22 cellular contexts compared by ENCODE assay signal in genomic region chr15:46251873-46252272, GRCh38.
DNase-seq lines count a peak whose midpoint lies in the region; ATAC-seq and TF ChIP-seq lines count a peak whose summit lies in the region.
"Had no signal": no experiment of that assay in that cellular context is flagged by ENCODE, and none has a peak within 500 bp of the region (broad histone marks: within the 10 kb centered on the region; RNA-seq: fewer than 3 reads in every experiment).

No MANE protein-coding gene starts in this region.

- peaks cover 24% of the 10 kb centered on the region for H3K4me1 Mint-ChIP-seq in WTC11
- H3K4me1 Mint-ChIP-seq: activated CD4-positive, alpha-beta T cell treated with anti-CD3 and anti-CD28 coated beads, Interleukin-2, amount 10 ng/mL, durations not matched to agents 7 days and 5 days; CD4-positive, CD25-positive, alpha-beta regulatory T cell; nephron progenitor cell had no signal

- H3K4me3 Mint-ChIP-seq in WTC11 = no peak overlapping the region
- H3K4me3 Mint-ChIP-seq: activated CD4-positive, alpha-beta T cell treated with anti-CD3 and anti-CD28 coated beads, Interleukin-2, amount 10 ng/mL, durations not matched to agents 7 days and 5 days; CD4-positive, CD25-positive, alpha-beta regulatory T cell; nephron progenitor cell had no signal

- CTCF ChIA-PET in WTC11 (lab: Charles Lee) = no interaction called here

- TF ChIP-seq CTCF in WTC11 (IDR thresholded peaks at IDR 0.05) = no peak
- no peak for TF ChIP-seq CTCF in GM20000 (IDR thresholded peaks at IDR 0.05; ENCODE audit: extremely low read depth, missing control alignments)
- TF ChIP-seq CTCF in GM13976 (IDR thresholded peaks at IDR 0.05; ENCODE audit: borderline replicate concordance, control extremely low read depth, extremely low read depth, insufficient read depth, missing control alignments) = no peak

- ATAC-seq in WTC11 = no peak
- no peak for ATAC-seq in activated naive CD4-positive, alpha-beta T cell treated with anti-CD3 and anti-CD28 coated beads, Interleukin-2, amount 50 U/mL, for 72 hours
- ATAC-seq: gastrocnemius medialis, left cardiac atrium had no signal

- peak overlapping the region; percentile 45; the same call in 1 of the 2 replicates for H3K27ac Mint-ChIP-seq in WTC11
- no peak overlapping the region for H3K27ac Mint-ChIP-seq in activated naive CD4-positive, alpha-beta T cell treated with anti-CD3 and anti-CD28 coated beads, Interleukin-2, amount 50 U/mL, for 72 hours
- H3K27ac Mint-ChIP-seq: activated CD4-positive, alpha-beta T cell treated with anti-CD3 and anti-CD28 coated beads, Interleukin-2, amount 10 ng/mL, durations not matched to agents 7 days and 5 days; CD4-positive, CD25-positive, alpha-beta regulatory T cell; nephron progenitor cell had no signal

- no peaks in the 10 kb centered on the region for H3K36me3 Mint-ChIP-seq in WTC11
- no peaks in the 10 kb centered on the region for H3K36me3 Mint-ChIP-seq in activated naive CD4-positive, alpha-beta T cell treated with anti-CD3 and anti-CD28 coated beads, Interleukin-2, amount 50 U/mL, for 72 hours
- H3K36me3 Mint-ChIP-seq: CD4-positive, CD25-positive, alpha-beta regulatory T cell had no signal

- H3K27me3 Mint-ChIP-seq in WTC11 (ENCODE audit: low read depth) = no peaks in the 10 kb centered on the region; the same call in 1 of the 2 replicates
- H3K27me3 Mint-ChIP-seq: activated CD4-positive, alpha-beta T cell treated with anti-CD3 and anti-CD28 coated beads, Interleukin-2, amount 10 ng/mL, durations not matched to agents 7 days and 5 days; CD4-positive, CD25-positive, alpha-beta regulatory T cell had no signal

- in situ Hi-C loops in GM13976 (cut with MboI; ENCODE audit: low sequenced_read_pairs, unreplicated experiment) = no loop called here

- POLR2A ChIA-PET in WTC11 (lab: Charles Lee) = no interaction called here

- H3K9me3 Mint-ChIP-seq in WTC11 = peaks cover 5% of the 10 kb centered on the region
- no peaks in the 10 kb centered on the region for H3K9me3 Mint-ChIP-seq in activated naive CD4-positive, alpha-beta T cell treated with anti-CD3 and anti-CD28 coated beads, Interleukin-2, amount 50 U/mL, for 72 hours
- H3K9me3 Mint-ChIP-seq: activated CD4-positive, alpha-beta T cell treated with anti-CD3 and anti-CD28 coated beads, Interleukin-2, amount 10 ng/mL, durations not matched to agents 7 days and 5 days; nephron progenitor cell had no signal

- peak; percentile 12 to 80 (median 33) for DNase-seq in NCI-H1417 (lab: John Stamatoyannopoulos, UW)
- DNase-seq in NCI-H1417 treated with DMSO at 0.1 percent for 48 hours (lab: John Stamatoyannopoulos, UW) = no peak
- DNase-seq in NCI-H1436 treated with DMSO at 0.1 percent for 48 hours (lab: John Stamatoyannopoulos, UW) = peak; percentile 96
- DNase-seq in NCI-H345 (lab: John Stamatoyannopoulos, UW) = peak; percentile 20
- no peak for DNase-seq in WTC11 (ENCODE audit: low spot score)
- no peak for DNase-seq in activated naive CD4-positive, alpha-beta T cell treated with anti-CD3 and anti-CD28 coated beads, Interleukin-2, amount 50 U/mL, for 72 hours (ENCODE audit: low spot score in 2 of 2)
- no peak for DNase-seq in GM20000 (ENCODE audit: low spot score)
- DNase-seq in GM13976 (ENCODE audit: low spot score) = no peak
- DNase-seq: 8988T; activated CD4-positive, alpha-beta T cell treated with anti-CD3 and anti-CD28 coated beads, Interleukin-2, amount 10 ng/mL, durations not matched to agents 7 days and 5 days; activated naive CD4-positive, alpha-beta T cell treated with Interleukin-2 at 50 U/mL for 16 hours; CD4-positive, CD25-positive, alpha-beta regulatory T cell; gastrocnemius medialis; GDM1; left cardiac atrium; nephron progenitor cell; PC-9; Right ventricle myocardium superior; stimulated activated CD4-positive, alpha-beta T cell treated with anti-CD3 and anti-CD28 coated beads, Interleukin-2, amount 100 ng/mL, for 24 hours; stomach; T1000; thyroid gland had no signal

TF ChIP-seq in WTC11, 78 proteins besides CTCF, POLR2A, EP300 and RAD21 (continues in another document):
- TF ChIP-seq SOX15 (CRISPR knock-in tag; IDR thresholded peaks at IDR 0.05) (no peak), NR1H2 (CRISPR knock-in tag; IDR thresholded peaks at IDR 0.05) (no peak), ZNF121 (CRISPR knock-in tag; IDR thresholded peaks at IDR 0.05) (no peak), ATF2 (CRISPR knock-in tag; IDR thresholded peaks at IDR 0.05; ENCODE audit: borderline replicate concordance, low read depth) (no peak), NFYB (CRISPR knock-in tag; conservative IDR thresholded peaks at IDR 0.05; ENCODE audit: low read depth) (no peak), MYBL2 (CRISPR knock-in tag; IDR thresholded peaks at IDR 0.05) (no peak)
- TF ChIP-seq, protein P1, sequence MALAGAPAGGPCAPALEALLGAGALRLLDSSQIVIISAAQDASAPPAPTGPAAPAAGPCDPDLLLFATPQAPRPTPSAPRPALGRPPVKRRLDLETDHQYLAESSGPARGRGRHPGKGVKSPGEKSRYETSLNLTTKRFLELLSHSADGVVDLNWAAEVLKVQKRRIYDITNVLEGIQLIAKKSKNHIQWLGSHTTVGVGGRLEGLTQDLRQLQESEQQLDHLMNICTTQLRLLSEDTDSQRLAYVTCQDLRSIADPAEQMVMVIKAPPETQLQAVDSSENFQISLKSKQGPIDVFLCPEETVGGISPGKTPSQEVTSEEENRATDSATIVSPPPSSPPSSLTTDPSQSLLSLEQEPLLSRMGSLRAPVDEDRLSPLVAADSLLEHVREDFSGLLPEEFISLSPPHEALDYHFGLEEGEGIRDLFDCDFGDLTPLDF (CRISPR knock-in tag; IDR thresholded peaks at IDR 0.05) = no peak
- TF ChIP-seq, protein P2, sequence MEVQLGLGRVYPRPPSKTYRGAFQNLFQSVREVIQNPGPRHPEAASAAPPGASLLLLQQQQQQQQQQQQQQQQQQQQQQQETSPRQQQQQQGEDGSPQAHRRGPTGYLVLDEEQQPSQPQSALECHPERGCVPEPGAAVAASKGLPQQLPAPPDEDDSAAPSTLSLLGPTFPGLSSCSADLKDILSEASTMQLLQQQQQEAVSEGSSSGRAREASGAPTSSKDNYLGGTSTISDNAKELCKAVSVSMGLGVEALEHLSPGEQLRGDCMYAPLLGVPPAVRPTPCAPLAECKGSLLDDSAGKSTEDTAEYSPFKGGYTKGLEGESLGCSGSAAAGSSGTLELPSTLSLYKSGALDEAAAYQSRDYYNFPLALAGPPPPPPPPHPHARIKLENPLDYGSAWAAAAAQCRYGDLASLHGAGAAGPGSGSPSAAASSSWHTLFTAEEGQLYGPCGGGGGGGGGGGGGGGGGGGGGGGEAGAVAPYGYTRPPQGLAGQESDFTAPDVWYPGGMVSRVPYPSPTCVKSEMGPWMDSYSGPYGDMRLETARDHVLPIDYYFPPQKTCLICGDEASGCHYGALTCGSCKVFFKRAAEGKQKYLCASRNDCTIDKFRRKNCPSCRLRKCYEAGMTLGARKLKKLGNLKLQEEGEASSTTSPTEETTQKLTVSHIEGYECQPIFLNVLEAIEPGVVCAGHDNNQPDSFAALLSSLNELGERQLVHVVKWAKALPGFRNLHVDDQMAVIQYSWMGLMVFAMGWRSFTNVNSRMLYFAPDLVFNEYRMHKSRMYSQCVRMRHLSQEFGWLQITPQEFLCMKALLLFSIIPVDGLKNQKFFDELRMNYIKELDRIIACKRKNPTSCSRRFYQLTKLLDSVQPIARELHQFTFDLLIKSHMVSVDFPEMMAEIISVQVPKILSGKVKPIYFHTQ (CRISPR knock-in tag; IDR thresholded peaks at IDR 0.05) = no peak
- TF ChIP-seq, protein P3, sequence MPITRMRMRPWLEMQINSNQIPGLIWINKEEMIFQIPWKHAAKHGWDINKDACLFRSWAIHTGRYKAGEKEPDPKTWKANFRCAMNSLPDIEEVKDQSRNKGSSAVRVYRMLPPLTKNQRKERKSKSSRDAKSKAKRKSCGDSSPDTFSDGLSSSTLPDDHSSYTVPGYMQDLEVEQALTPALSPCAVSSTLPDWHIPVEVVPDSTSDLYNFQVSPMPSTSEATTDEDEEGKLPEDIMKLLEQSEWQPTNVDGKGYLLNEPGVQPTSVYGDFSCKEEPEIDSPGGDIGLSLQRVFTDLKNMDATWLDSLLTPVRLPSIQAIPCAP (CRISPR knock-in tag; IDR thresholded peaks at IDR 0.05) = no peak
- TF ChIP-seq, protein P4, sequence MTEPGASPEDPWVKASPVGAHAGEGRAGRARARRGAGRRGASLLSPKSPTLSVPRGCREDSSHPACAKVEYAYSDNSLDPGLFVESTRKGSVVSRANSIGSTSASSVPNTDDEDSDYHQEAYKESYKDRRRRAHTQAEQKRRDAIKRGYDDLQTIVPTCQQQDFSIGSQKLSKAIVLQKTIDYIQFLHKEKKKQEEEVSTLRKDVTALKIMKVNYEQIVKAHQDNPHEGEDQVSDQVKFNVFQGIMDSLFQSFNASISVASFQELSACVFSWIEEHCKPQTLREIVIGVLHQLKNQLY (CRISPR knock-in tag; IDR thresholded peaks at IDR 0.05) = no peak

Comparison
In these comparisons a context has a peak if more than half of its experiments do, and no peak if none do; other contexts are left out.
1. DNase-seq: peak in NCI-H1417 (3 of 3), NCI-H1436 treated with DMSO at 0.1 percent for 48 hours (single experiment) and NCI-H345 (single experiment); none in NCI-H1417 treated with DMSO at 0.1 percent for 48 hours (single experiment), WTC11 (single experiment), activated naive CD4-positive, alpha-beta T cell treated with anti-CD3 and anti-CD28 coated beads, Interleukin-2, amount 50 U/mL, for 72 hours (0 of 2), GM20000 (single experiment) and GM13976 (single experiment).